In the genomic region with DNA sequence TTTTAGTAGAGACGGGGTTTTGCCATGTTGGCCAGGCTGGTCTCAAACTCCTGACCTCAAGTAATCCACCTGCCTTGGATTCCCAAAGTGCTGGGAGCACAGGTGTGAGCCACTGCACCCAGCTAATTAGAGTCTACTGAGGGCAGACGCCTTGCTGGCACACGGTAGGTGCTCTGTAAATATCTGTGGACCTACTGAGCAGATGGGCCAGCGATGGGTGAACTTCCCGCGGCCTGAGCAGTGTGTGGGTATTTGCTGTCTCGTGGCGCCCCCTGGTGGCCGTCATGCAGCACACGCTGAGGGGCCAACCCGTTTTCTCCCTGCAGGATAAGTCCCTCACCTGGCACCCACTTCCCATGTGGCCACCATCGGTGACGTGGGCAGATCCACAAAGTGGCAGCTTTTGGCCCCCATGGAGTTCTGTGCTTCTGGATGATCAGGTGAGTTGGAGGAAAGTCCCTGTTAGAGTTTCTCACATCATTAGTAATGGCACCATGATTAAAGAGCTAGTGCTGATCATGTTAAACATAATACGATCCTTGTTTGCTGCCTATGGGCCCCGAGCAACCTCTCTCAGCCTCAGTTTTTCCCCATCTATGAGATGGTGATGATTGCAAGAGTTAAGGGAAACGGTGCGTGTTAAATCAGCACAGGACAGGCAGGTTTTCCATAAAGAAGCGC, we compare ENCODE assay signal across 1 cellular context.
TF ChIP-seq lines count a peak whose summit lies in the region.

No MANE protein-coding gene starts in this region.

TF ChIP-seq in GM12878, 131 proteins besides CTCF, POLR2A, EP300 and RAD21 (continued from another document):
- TF ChIP-seq, protein P1, sequence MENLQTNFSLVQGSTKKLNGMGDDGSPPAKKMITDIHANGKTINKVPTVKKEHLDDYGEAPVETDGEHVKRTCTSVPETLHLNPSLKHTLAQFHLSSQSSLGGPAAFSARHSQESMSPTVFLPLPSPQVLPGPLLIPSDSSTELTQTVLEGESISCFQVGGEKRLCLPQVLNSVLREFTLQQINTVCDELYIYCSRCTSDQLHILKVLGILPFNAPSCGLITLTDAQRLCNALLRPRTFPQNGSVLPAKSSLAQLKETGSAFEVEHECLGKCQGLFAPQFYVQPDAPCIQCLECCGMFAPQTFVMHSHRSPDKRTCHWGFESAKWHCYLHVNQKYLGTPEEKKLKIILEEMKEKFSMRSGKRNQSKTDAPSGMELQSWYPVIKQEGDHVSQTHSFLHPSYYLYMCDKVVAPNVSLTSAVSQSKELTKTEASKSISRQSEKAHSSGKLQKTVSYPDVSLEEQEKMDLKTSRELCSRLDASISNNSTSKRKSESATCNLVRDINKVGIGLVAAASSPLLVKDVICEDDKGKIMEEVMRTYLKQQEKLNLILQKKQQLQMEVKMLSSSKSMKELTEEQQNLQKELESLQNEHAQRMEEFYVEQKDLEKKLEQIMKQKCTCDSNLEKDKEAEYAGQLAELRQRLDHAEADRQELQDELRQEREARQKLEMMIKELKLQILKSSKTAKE (IDR thresholded peaks at IDR 0.05; ENCODE audit: low read depth, poor library complexity, severe bottlenecking) = no peak
- TF ChIP-seq, protein P2, sequence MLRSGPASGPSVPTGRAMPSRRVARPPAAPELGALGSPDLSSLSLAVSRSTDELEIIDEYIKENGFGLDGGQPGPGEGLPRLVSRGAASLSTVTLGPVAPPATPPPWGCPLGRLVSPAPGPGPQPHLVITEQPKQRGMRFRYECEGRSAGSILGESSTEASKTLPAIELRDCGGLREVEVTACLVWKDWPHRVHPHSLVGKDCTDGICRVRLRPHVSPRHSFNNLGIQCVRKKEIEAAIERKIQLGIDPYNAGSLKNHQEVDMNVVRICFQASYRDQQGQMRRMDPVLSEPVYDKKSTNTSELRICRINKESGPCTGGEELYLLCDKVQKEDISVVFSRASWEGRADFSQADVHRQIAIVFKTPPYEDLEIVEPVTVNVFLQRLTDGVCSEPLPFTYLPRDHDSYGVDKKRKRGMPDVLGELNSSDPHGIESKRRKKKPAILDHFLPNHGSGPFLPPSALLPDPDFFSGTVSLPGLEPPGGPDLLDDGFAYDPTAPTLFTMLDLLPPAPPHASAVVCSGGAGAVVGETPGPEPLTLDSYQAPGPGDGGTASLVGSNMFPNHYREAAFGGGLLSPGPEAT (IDR thresholded peaks at IDR 0.05; ENCODE audit: low read depth) = 0 out of 2 replicates have a peak, but pooled peaks have one; percentile 20
- TF ChIP-seq, protein P3, sequence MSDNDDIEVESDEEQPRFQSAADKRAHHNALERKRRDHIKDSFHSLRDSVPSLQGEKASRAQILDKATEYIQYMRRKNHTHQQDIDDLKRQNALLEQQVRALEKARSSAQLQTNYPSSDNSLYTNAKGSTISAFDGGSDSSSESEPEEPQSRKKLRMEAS (IDR thresholded peaks at IDR 0.05; ENCODE audit: low read depth, low read length) = no peak
- TF ChIP-seq FOXM1 (IDR thresholded peaks at IDR 0.05; ENCODE audit: low read depth, low read length) (no peak), DPF2 (IDR thresholded peaks at IDR 0.05) (peak; percentile 67), NBN (IDR thresholded peaks at IDR 0.05) (no peak), YY1 (IDR thresholded peaks at IDR 0.05; ENCODE audit: low read depth, low read length) (peak; percentile 63), CHD2 (IDR thresholded peaks at IDR 0.05; ENCODE audit: borderline replicate concordance, low read depth, low read length) (no peak), IKZF1 (conservative IDR thresholded peaks at IDR 0.05) (peak; percentile 35; the same call in 1 of the 2 replicates), CBX3 (IDR thresholded peaks at IDR 0.05; ENCODE audit: borderline replicate concordance, low read depth) (no peak), HDAC6 (IDR thresholded peaks at IDR 0.05; ENCODE audit: unreplicated experiment) (no peak), GATAD2B (conservative IDR thresholded peaks at IDR 0.05; ENCODE audit: low read depth) (no peak), SMC3 (IDR thresholded peaks at IDR 0.05; ENCODE audit: borderline replicate concordance, low read length) (peak; percentile 75), HCFC1 (IDR thresholded peaks at IDR 0.05; ENCODE audit: low read length) (no peak), RBBP5 (conservative IDR thresholded peaks at IDR 0.05) (no peak), ETV6 (conservative IDR thresholded peaks at IDR 0.05 in 1 of 2, IDR thresholded peaks at IDR 0.05 in 1 of 2; ENCODE audit: borderline replicate concordance in 1 of 2, low read depth in 1 of 2) (no peak), STAT3 (IDR thresholded peaks at IDR 0.05; ENCODE audit: low read depth, low read length) (no peak), WRNIP1 (IDR thresholded peaks at IDR 0.05; ENCODE audit: borderline replicate concordance, low read depth, low read length) (no peak), SMAD1 (IDR thresholded peaks at IDR 0.05; ENCODE audit: low read depth, partially characterized antibody) (no peak), RELA (IDR thresholded peaks at IDR 0.05; ENCODE audit: borderline replicate concordance, partially characterized antibody) (peak; percentile 45), SREBF1 (IDR thresholded peaks at IDR 0.05; ENCODE audit: low read length) (no peak), SMARCA5 (IDR thresholded peaks at IDR 0.05) (peak; percentile 19; the same call in 1 of the 2 replicates)
- TF ChIP-seq, protein P4, sequence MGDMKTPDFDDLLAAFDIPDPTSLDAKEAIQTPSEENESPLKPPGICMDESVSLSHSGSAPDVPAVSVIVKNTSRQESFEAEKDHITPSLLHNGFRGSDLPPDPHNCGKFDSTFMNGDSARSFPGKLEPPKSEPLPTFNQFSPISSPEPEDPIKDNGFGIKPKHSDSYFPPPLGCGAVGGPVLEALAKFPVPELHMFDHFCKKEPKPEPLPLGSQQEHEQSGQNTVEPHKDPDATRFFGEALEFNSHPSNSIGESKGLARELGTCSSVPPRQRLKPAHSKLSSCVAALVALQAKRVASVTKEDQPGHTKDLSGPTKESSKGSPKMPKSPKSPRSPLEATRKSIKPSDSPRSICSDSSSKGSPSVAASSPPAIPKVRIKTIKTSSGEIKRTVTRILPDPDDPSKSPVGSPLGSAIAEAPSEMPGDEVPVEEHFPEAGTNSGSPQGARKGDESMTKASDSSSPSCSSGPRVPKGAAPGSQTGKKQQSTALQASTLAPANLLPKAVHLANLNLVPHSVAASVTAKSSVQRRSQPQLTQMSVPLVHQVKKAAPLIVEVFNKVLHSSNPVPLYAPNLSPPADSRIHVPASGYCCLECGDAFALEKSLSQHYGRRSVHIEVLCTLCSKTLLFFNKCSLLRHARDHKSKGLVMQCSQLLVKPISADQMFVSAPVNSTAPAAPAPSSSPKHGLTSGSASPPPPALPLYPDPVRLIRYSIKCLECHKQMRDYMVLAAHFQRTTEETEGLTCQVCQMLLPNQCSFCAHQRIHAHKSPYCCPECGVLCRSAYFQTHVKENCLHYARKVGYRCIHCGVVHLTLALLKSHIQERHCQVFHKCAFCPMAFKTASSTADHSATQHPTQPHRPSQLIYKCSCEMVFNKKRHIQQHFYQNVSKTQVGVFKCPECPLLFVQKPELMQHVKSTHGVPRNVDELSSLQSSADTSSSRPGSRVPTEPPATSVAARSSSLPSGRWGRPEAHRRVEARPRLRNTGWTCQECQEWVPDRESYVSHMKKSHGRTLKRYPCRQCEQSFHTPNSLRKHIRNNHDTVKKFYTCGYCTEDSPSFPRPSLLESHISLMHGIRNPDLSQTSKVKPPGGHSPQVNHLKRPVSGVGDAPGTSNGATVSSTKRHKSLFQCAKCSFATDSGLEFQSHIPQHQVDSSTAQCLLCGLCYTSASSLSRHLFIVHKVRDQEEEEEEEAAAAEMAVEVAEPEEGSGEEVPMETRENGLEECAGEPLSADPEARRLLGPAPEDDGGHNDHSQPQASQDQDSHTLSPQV (IDR thresholded peaks at IDR 0.05) = no peak
- TF ChIP-seq, protein P5, sequence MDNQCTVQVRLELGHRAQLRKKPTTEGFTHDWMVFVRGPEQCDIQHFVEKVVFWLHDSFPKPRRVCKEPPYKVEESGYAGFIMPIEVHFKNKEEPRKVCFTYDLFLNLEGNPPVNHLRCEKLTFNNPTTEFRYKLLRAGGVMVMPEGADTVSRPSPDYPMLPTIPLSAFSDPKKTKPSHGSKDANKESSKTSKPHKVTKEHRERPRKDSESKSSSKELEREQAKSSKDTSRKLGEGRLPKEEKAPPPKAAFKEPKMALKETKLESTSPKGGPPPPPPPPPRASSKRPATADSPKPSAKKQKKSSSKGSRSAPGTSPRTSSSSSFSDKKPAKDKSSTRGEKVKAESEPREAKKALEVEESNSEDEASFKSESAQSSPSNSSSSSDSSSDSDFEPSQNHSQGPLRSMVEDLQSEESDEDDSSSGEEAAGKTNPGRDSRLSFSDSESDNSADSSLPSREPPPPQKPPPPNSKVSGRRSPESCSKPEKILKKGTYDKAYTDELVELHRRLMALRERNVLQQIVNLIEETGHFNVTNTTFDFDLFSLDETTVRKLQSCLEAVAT (IDR thresholded peaks at IDR 0.05) = no peak
- TF ChIP-seq, protein P6, sequence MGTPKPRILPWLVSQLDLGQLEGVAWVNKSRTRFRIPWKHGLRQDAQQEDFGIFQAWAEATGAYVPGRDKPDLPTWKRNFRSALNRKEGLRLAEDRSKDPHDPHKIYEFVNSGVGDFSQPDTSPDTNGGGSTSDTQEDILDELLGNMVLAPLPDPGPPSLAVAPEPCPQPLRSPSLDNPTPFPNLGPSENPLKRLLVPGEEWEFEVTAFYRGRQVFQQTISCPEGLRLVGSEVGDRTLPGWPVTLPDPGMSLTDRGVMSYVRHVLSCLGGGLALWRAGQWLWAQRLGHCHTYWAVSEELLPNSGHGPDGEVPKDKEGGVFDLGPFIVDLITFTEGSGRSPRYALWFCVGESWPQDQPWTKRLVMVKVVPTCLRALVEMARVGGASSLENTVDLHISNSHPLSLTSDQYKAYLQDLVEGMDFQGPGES (IDR thresholded peaks at IDR 0.05) = no peak
- TF ChIP-seq, protein P7, sequence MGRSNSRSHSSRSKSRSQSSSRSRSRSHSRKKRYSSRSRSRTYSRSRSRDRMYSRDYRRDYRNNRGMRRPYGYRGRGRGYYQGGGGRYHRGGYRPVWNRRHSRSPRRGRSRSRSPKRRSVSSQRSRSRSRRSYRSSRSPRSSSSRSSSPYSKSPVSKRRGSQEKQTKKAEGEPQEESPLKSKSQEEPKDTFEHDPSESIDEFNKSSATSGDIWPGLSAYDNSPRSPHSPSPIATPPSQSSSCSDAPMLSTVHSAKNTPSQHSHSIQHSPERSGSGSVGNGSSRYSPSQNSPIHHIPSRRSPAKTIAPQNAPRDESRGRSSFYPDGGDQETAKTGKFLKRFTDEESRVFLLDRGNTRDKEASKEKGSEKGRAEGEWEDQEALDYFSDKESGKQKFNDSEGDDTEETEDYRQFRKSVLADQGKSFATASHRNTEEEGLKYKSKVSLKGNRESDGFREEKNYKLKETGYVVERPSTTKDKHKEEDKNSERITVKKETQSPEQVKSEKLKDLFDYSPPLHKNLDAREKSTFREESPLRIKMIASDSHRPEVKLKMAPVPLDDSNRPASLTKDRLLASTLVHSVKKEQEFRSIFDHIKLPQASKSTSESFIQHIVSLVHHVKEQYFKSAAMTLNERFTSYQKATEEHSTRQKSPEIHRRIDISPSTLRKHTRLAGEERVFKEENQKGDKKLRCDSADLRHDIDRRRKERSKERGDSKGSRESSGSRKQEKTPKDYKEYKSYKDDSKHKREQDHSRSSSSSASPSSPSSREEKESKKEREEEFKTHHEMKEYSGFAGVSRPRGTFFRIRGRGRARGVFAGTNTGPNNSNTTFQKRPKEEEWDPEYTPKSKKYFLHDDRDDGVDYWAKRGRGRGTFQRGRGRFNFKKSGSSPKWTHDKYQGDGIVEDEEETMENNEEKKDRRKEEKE (IDR thresholded peaks at IDR 0.05) = no peak
